In genomic region chr1:46687910-46688509, GRCh38 we compare ENCODE assay signal across 21 cellular contexts. TPM values are rescaled to one million over a fixed set of nuclear protein-coding genes. Genes with fewer than 3 reads are reported as not detected.
DNase-seq lines count a peak whose midpoint lies in the region; ATAC-seq and TF ChIP-seq lines count a peak whose summit lies in the region.
"Had no signal": no experiment of that assay in that cellular context is flagged by ENCODE, and none has a peak within 500 bp of the region (broad histone marks: within the 10 kb centered on the region; RNA-seq: fewer than 3 reads in every experiment).

No MANE protein-coding gene starts in this region.

- no peak for TF ChIP-seq POLR2A in adrenal gland (IDR thresholded peaks at IDR 0.05)

- 48 to 65% (median 58%) methylated on average over 8 to 9 of the region's 9 CpGs for WGBS in adrenal gland, 4 donors

- CTCF ChIA-PET in CD4-positive, alpha-beta T cell (lab: Charles Lee), result no interaction called here
- CTCF ChIA-PET in naive thymus-derived CD4-positive, alpha-beta T cell (lab: Charles Lee), result interaction anchor here (0.8 kb wide), 1 partner anchor 37 kb away, joined by 3 read pairs; no protein-coding TSS in a partner anchor

- peaks cover 17% of the 10 kb centered on the region for H3K4me1 Mint-ChIP-seq in CD4-positive, alpha-beta T cell (ENCODE audit: low read depth)
- H3K4me1 Mint-ChIP-seq in naive thymus-derived CD4-positive, alpha-beta T cell, result peaks cover 10 to 32% (median 22%) of the 10 kb centered on the region in 7 donors
- H3K4me1 Mint-ChIP-seq: H9 had no signal

- no peaks in the 10 kb centered on the region for H3K27me3 ChIP-seq in CD4-positive, alpha-beta T cell (ENCODE audit: control insufficient read depth, insufficient read depth, low read length)
- H3K27me3 ChIP-seq in adrenal gland, result no peaks in the 10 kb centered on the region
- H3K27me3 ChIP-seq in naive thymus-derived CD4-positive, alpha-beta T cell (ENCODE audit: control insufficient read depth in 2 of 2, insufficient read depth in 2 of 2, low read length in 2 of 2), result no peaks in the 10 kb centered on the region
- H3K27me3 ChIP-seq: cardiac muscle cell, gastrocnemius medialis, neutrophil, upper lobe of left lung had no signal

- no peak overlapping the region for H3K27ac ChIP-seq in CD4-positive, alpha-beta T cell (ENCODE audit: low read depth, low read length)
- peak overlapping the region in 2 of 5 donors; percentile 33 to 40 for H3K27ac ChIP-seq in adrenal gland
- H3K27ac ChIP-seq in naive thymus-derived CD4-positive, alpha-beta T cell (ENCODE audit: low read depth, low read length), result peak overlapping the region; percentile 46
- H3K27ac ChIP-seq: 22Rv1, cardiac muscle cell, neutrophil, WERI-Rb-1 had no signal

- no peak for TF ChIP-seq CTCF in CD4-positive, alpha-beta T cell (IDR thresholded peaks at IDR 0.05)
- peak in 1 of 6 experiments; percentile 7 for TF ChIP-seq CTCF in adrenal gland (IDR thresholded peaks at IDR 0.05)

- no peak overlapping the region for H3K4me3 ChIP-seq in adrenal gland
- no peak overlapping the region for H3K4me3 ChIP-seq in naive thymus-derived CD4-positive, alpha-beta T cell (ENCODE audit: low read length)
- H3K4me3 ChIP-seq: cardiac muscle cell, gastrocnemius medialis, upper lobe of left lung had no signal

- no peaks in the 10 kb centered on the region for H3K9me3 ChIP-seq in CD4-positive, alpha-beta T cell (ENCODE audit: control insufficient read depth, low read length)
- H3K9me3 ChIP-seq in adrenal gland (replicated peaks in 1 of 3), result no peaks in the 10 kb centered on the region
- H3K9me3 ChIP-seq in naive thymus-derived CD4-positive, alpha-beta T cell (ENCODE audit: control insufficient read depth in 2 of 3, low read length in 3 of 3), result no peaks in the 10 kb centered on the region
- H3K9me3 ChIP-seq: gastrocnemius medialis, neutrophil, upper lobe of left lung had no signal

- no peaks in the 10 kb centered on the region for H3K27me3 Mint-ChIP-seq in CD4-positive, alpha-beta T cell
- no peaks in the 10 kb centered on the region for H3K27me3 Mint-ChIP-seq in naive thymus-derived CD4-positive, alpha-beta T cell

- peak overlapping the region; percentile 61 for H3K27ac Mint-ChIP-seq in CD4-positive, alpha-beta T cell
- H3K27ac Mint-ChIP-seq in naive thymus-derived CD4-positive, alpha-beta T cell, result peak overlapping the region in 8 of 9 donors; percentile 33 to 88 (median 66)
- H3K27ac Mint-ChIP-seq: H9 had no signal

- H3K9me3 Mint-ChIP-seq in CD4-positive, alpha-beta T cell, result no peaks in the 10 kb centered on the region
- H3K9me3 Mint-ChIP-seq in naive thymus-derived CD4-positive, alpha-beta T cell, result no peaks in the 10 kb centered on the region
- H3K9me3 Mint-ChIP-seq: CD8-positive, alpha-beta memory T cell; H9 had no signal

- ATAC-seq in CD4-positive, alpha-beta T cell (ENCODE audit: poor library complexity), result no peak
- ATAC-seq in naive thymus-derived CD4-positive, alpha-beta T cell, result no peak
- no peak for ATAC-seq in GM18520 (IDR thresholded peaks at IDR 0.05; ENCODE audit: unreplicated experiment)

- POLR2A ChIA-PET in CD4-positive, alpha-beta T cell (lab: Charles Lee), result interaction anchor here (0.5 kb wide), 1 partner anchor 16 kb away, joined by 5 read pairs; the partner anchor contains the start of gene TEX38
- POLR2A ChIA-PET in naive thymus-derived CD4-positive, alpha-beta T cell (lab: Charles Lee), result no interaction called here

- no peak overlapping the region for H3K4me3 Mint-ChIP-seq in CD4-positive, alpha-beta T cell
- H3K4me3 Mint-ChIP-seq in naive thymus-derived CD4-positive, alpha-beta T cell, result peak overlapping the region in 1 of 10 donors; percentile 5
- H3K4me3 Mint-ChIP-seq: CD8-positive, alpha-beta memory T cell; H9 had no signal

- H3K4me1 ChIP-seq in adrenal gland (replicated peaks in 1 of 2), result peaks cover 0 to 30% of the 10 kb centered on the region in 2 donors
- no peaks in the 10 kb centered on the region for H3K4me1 ChIP-seq in naive thymus-derived CD4-positive, alpha-beta T cell (ENCODE audit: control insufficient read depth in 2 of 2, insufficient read depth in 2 of 2, low read length in 2 of 2)

- peaks cover 0 to 72% of the 10 kb centered on the region in 2 donors for H3K36me3 ChIP-seq in adrenal gland (replicated peaks in 1 of 2)
- peaks cover 30 to 98% (median 48%) of the 10 kb centered on the region in 3 experiments for H3K36me3 ChIP-seq in naive thymus-derived CD4-positive, alpha-beta T cell (ENCODE audit: control insufficient read depth in 2 of 3, insufficient read depth in 3 of 3, low read length in 3 of 3)

- peak; percentile 35 for DNase-seq in DMS 273 (lab: John Stamatoyannopoulos, UW; ENCODE audit: unreplicated experiment)
- no peak for DNase-seq in DMS 273 treated with DMSO at 0.1 percent for 48 hours (lab: John Stamatoyannopoulos, UW)
- no peak for DNase-seq in CD4-positive, alpha-beta T cell
- DNase-seq in adrenal gland, result peak in 4 of 7 donors; percentile 28 to 63 (median 42)
- DNase-seq in naive thymus-derived CD4-positive, alpha-beta T cell, result no peak
- no peak for DNase-seq in retina
- no peak for DNase-seq in activated CD4-positive, alpha-beta T cell treated with anti-CD3 and anti-CD28 coated beads, Interleukin-2, amount 50 U/mL, for 4 hours
- DNase-seq: activated naive CD4-positive, alpha-beta T cell; CD8-positive, alpha-beta memory T cell; H9; NCI-H82; stimulated activated CD4-positive, alpha-beta T cell treated with anti-CD3 and anti-CD28 coated beads, Interleukin-4, amount 100 ng/mL, for 1 hour; stimulated activated CD8-positive, alpha-beta memory T cell treated with anti-CD3 and anti-CD28 coated beads, Interleukin-4, amount 100 ng/mL, for 48 hours; WERI-Rb-1 had no signal

- intact Hi-C loops in CD4-positive, alpha-beta T cell (cut with DNase I, micrococcal nuclease), result loop anchor here in 1 of 2 experiments (2.0 kb wide), 1 partner anchor 19 kb away; no protein-coding TSS in a partner anchor
- intact Hi-C loops in adrenal gland (cut with DNase I), result no loop called here
- intact Hi-C loops in naive thymus-derived CD4-positive, alpha-beta T cell (cut with micrococcal nuclease), result no loop called here

- H3K36me3 Mint-ChIP-seq in CD4-positive, alpha-beta T cell (ENCODE audit: low read depth), result peaks cover 100% of the 10 kb centered on the region
- H3K36me3 Mint-ChIP-seq in naive thymus-derived CD4-positive, alpha-beta T cell, result peaks cover 32 to 54% (median 39%) of the 10 kb centered on the region in 5 donors

RNA-seq across cellular contexts. Expression of gene TEX38, which starts 16.4 kb away (rescaled TPM):
- not detected for total RNA-seq in CD4-positive, alpha-beta T cell
- total RNA-seq in adrenal gland, result under 1 TPM in 2 of 8 donors, not detected in 6; 0.25 to 0.36 TPM
- under 1 TPM in 1 of 3 donors, not detected in 2; 0.54 TPM for polyA plus RNA-seq in adrenal gland
- total RNA-seq in naive thymus-derived CD4-positive, alpha-beta T cell, result under 1 TPM in 1 of 5 experiments, not detected in 4; 0.49 TPM
- polyA plus RNA-seq in naive thymus-derived CD4-positive, alpha-beta T cell, result under 1 TPM in 1 of 2 donors, not detected in 1; 0.32 TPM
- total RNA-seq: activated CD8-positive, alpha-beta memory T cell treated with anti-CD3 and anti-CD28 coated beads for 36 hours; CD8-positive, alpha-beta memory T cell; gastrocnemius medialis; H9; upper lobe of left lung had no signal

RNA-seq across cellular contexts. Expression of gene ATPAF1, which starts 19.8 kb away (rescaled TPM):
- total RNA-seq in CD4-positive, alpha-beta T cell, result 10 to 100 TPM; 10.1 to 12.4 TPM
- total RNA-seq in adrenal gland, result 100 to 1,000 TPM; 104 to 225 (median 133) TPM
- 100 to 1,000 TPM; 142 to 183 (median 146) TPM for polyA plus RNA-seq in adrenal gland
- total RNA-seq in naive thymus-derived CD4-positive, alpha-beta T cell, result 10 to 100 TPM; 17.3 to 49.5 (median 28.6) TPM
- 10 to 100 TPM; 78.1 to 82.2 TPM for polyA plus RNA-seq in naive thymus-derived CD4-positive, alpha-beta T cell

RNA-seq across cellular contexts. Expression of gene EFCAB14, which starts 30.9 kb away (rescaled TPM):
- total RNA-seq in CD4-positive, alpha-beta T cell, result 10 to 100 TPM; 36.8 to 38.3 TPM
- 100 to 1,000 TPM in 3 of 8 donors, 10 to 100 TPM in 5; 55.7 to 138 (median 89.7) TPM for total RNA-seq in adrenal gland
- polyA plus RNA-seq in adrenal gland, result 10 to 100 TPM; 17.9 to 65.0 (median 23.0) TPM
- total RNA-seq in naive thymus-derived CD4-positive, alpha-beta T cell, result 10 to 100 TPM; 64.5 to 98.2 (median 89.5) TPM
- 100 to 1,000 TPM; 102 to 130 TPM for polyA plus RNA-seq in naive thymus-derived CD4-positive, alpha-beta T cell

Comparison
In these comparisons a context has a peak if more than half of its experiments do, and no peak if none do; other contexts are left out.
1. DNase-seq: peak in DMS 273 (single experiment) and adrenal gland (4 of 7); none in DMS 273 treated with DMSO at 0.1 percent for 48 hours (single experiment), CD4-positive, alpha-beta T cell (0 of 10), naive thymus-derived CD4-positive, alpha-beta T cell (0 of 9), retina (single experiment) and activated CD4-positive, alpha-beta T cell treated with anti-CD3 and anti-CD28 coated beads, Interleukin-2, amount 50 U/mL, for 4 hours (0 of 2).